29 cellular contexts compared by ENCODE assay signal in the genomic region with DNA sequence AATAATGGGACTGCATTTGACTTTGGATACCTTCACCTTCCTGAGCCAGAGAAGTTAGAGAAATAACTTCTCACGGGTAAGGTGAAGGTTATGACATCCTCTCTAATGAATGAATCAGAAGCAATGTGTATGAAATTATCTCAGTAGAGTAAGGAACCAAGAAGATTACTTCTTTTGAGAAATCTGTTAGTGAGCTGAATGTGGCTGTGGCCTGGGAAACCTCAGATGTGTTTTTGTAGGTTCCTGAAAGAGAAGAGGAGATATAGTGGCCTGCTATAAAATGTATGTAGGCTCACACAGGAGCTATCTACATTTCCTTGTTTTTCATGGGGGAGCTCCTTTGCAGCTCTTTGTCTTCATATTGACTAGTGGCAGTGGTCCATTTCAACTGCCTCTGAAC.
DNase-seq lines count a peak whose midpoint lies in the region; TF ChIP-seq lines count a peak whose summit lies in the region.
"Had no signal": no experiment of that assay in that cellular context is flagged by ENCODE, and none has a peak within 500 bp of the region (broad histone marks: within the 10 kb centered on the region; RNA-seq: fewer than 3 reads in every experiment).

No MANE protein-coding gene starts in this region.

- no peaks in the 10 kb centered on the region for H3K4me1 ChIP-seq in osteoblast (ENCODE audit: insufficient read depth, low read length)
- H3K4me1 ChIP-seq: A549, BE2C, Caco-2 had no signal

- no peak for TF ChIP-seq CTCF in osteoblast (IDR thresholded peaks at IDR 0.05; ENCODE audit: extremely low read depth, low read depth, low read length)

- H3K9me3 ChIP-seq in osteoblast (ENCODE audit: low read depth, low read length), result no peaks in the 10 kb centered on the region
- H3K9me3 ChIP-seq: A549; BE2C; BLaER1; BLaER1 treated with 17β-estradiol and CSF1 and Interleukin-3, amounts not matched to agents 10 nM and 100 nM; Caco-2 had no signal

- no peaks in the 10 kb centered on the region for H4K20me1 ChIP-seq in osteoblast (ENCODE audit: insufficient read depth, low read length)
- H4K20me1 ChIP-seq: BLaER1; BLaER1 treated with 17β-estradiol and CSF1 and Interleukin-3, amounts not matched to agents 10 nM and 100 nM had no signal

- no peak overlapping the region for H3K27ac ChIP-seq in osteoblast (ENCODE audit: low read depth, low read length)
- H3K27ac ChIP-seq: 22Rv1; A549; BLaER1; BLaER1 treated with 17β-estradiol and CSF1 and Interleukin-3, amounts not matched to agents 10 nM and 100 nM; C4-2B had no signal

- no peak overlapping the region for H2AFZ ChIP-seq in osteoblast (ENCODE audit: low read length)

- H3K4me3 ChIP-seq in osteoblast (ENCODE audit: insufficient read depth, low read length), result no peak overlapping the region
- H3K4me3 ChIP-seq: A549; BLaER1; BLaER1 treated with 17β-estradiol and CSF1 and Interleukin-3, amounts not matched to agents 10 nM and 100 nM had no signal

- no peak overlapping the region for H3K4me2 ChIP-seq in osteoblast (ENCODE audit: insufficient read depth, low read length)
- H3K4me2 ChIP-seq: A549, BLaER1 had no signal

- H3K79me2 ChIP-seq in osteoblast (ENCODE audit: insufficient read depth, low read length), result no peaks in the 10 kb centered on the region

- H3K27me3 ChIP-seq in osteoblast (ENCODE audit: insufficient read depth, low read length), result no peaks in the 10 kb centered on the region
- H3K27me3 ChIP-seq: BE2C; BLaER1; BLaER1 treated with 17β-estradiol and CSF1 and Interleukin-3, amounts not matched to agents 10 nM and 100 nM had no signal

- peak; percentile 53 for DNase-seq in amniotic epithelial cell (ENCODE audit: low read depth)
- DNase-seq in osteoblast (ENCODE audit: insufficient read length, low spot score, missing footprints), result peak; percentile 62
- no peak for DNase-seq in amniotic stem cell (lab: John Stamatoyannopoulos, UW)
- DNase-seq in NCI-H2029 treated with DMSO at 0.1 percent for 48 hours (lab: John Stamatoyannopoulos, UW), result no peak
- DNase-seq: 8988T; ACHN; AML-193; BE2C; C1 segment of cervical spinal cord; Caco-2; Calu3; CD4-positive, alpha-beta memory T cell; CD4-positive, alpha-beta T cell; CD4-positive, CD25-positive, alpha-beta regulatory T cell; CD8-positive, alpha-beta memory T cell; CD8-positive, alpha-beta T cell; COR-L47; DMS 273 treated with DMSO at 0.1 percent for 48 hours; DMS153; DMS53; DMS79; DMS79 treated with DMSO at 0.1 percent for 48 hours; DND-41; EL had no signal

- no peaks in the 10 kb centered on the region for H3K36me3 ChIP-seq in osteoblast (ENCODE audit: insufficient read depth, low read length)
- H3K36me3 ChIP-seq: BE2C; BLaER1; BLaER1 treated with 17β-estradiol and CSF1 and Interleukin-3, amounts not matched to agents 10 nM and 100 nM had no signal

Comparison
In these comparisons a context has a peak if more than half of its experiments do, and no peak if none do; other contexts are left out.
1. DNase-seq: peak in amniotic epithelial cell (single experiment) and osteoblast (single experiment); none in amniotic stem cell (single experiment) and NCI-H2029 treated with DMSO at 0.1 percent for 48 hours (single experiment).